Comparison of ENCODE assay signal across 33 cellular contexts in the genomic region with DNA sequence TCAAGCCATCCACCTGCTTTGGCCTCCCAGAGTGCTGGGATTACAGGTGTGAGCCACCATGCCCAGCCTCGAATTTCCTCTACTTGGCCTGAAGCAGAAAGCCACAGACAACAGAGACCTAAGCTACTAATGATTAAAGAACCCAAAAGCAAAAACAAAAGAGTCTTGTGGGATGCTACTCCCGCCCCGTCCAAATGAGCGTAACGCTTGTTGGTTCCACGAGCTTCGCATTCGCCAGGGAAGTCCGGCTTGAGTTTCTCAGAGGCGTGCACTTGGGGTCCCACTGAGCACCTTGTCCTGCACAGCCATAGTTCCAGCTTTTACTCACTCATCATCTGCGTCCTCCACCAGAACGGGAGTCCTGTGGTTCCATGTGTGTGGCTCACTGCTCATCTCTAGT. TPM values are rescaled to one million over a fixed set of nuclear protein-coding genes. Genes with fewer than 3 reads are reported as not detected.
DNase-seq lines count a peak whose midpoint lies in the region; ATAC-seq and TF ChIP-seq lines count a peak whose summit lies in the region.
"Had no signal": no experiment of that assay in that cellular context is flagged by ENCODE, and none has a peak within 500 bp of the region (broad histone marks: within the 10 kb centered on the region; RNA-seq: fewer than 3 reads in every experiment).

No MANE protein-coding gene starts in this region.

- H3K4me1 ChIP-seq in mammary epithelial cell (ENCODE audit: insufficient read depth, low read length), result peaks cover 26% of the 10 kb centered on the region
- H3K4me1 ChIP-seq in neutrophil (ENCODE audit: control insufficient read depth in 1 of 2, insufficient read depth in 1 of 2, low read depth in 1 of 2, low read length in 1 of 2), result peaks cover 100% of the 10 kb centered on the region in 2 experiments
- peaks cover 23 to 91% (median 53%) of the 10 kb centered on the region in 4 donors for H3K4me1 ChIP-seq in tibial artery

- H3K4me1 Mint-ChIP-seq in MCF 10A (ENCODE audit: insufficient read depth, unreplicated experiment) (peaks cover 21% of the 10 kb centered on the region), glutamatergic neuron (ENCODE audit: low read depth, unreplicated experiment) (peaks cover 33% of the 10 kb centered on the region)

- 98% methylated on average over 12 of the region's 12 CpGs for WGBS in mammary epithelial cell (ENCODE audit: low coverage, missing lambda C conversion rate)

- H3K4me3 ChIP-seq in mammary epithelial cell (replicated peaks in 1 of 3; ENCODE audit: insufficient read depth in 1 of 3, low read depth in 2 of 3, low read length in 3 of 3) (no peak overlapping the region), neutrophil (ENCODE audit: low read depth in 1 of 2, low read length in 1 of 2) (no peak overlapping the region), tibial artery (no peak overlapping the region)
- H3K4me3 ChIP-seq: esophagus muscularis mucosa, GM12878, HAP-1, heart left ventricle, skin epidermis had no signal

- H3K27ac Mint-ChIP-seq in MCF 10A (ENCODE audit: low read depth, unreplicated experiment), result peak overlapping the region; percentile 10
- H3K27ac Mint-ChIP-seq in glutamatergic neuron (ENCODE audit: unreplicated experiment), result no peak overlapping the region
- H3K27ac Mint-ChIP-seq: activated naive CD8-positive, alpha-beta T cell treated with anti-CD3 and anti-CD28 coated beads, Interleukin-2, amount 50 U/mL, for 24 hours; IgD-negative memory B cell had no signal

- H3K36me3 ChIP-seq in mammary epithelial cell (ENCODE audit: insufficient read depth, low read length) (no peaks in the 10 kb centered on the region), neutrophil (peaks cover 9% of the 10 kb centered on the region), tibial artery (peaks cover 0 to 7% (median 4%) of the 10 kb centered on the region in 3 donors)
- H3K36me3 ChIP-seq: HAP-1 had no signal

- no peaks in the 10 kb centered on the region for H3K9me3 ChIP-seq in mammary epithelial cell (replicated peaks; ENCODE audit: insufficient read depth, low read length)
- H3K9me3 ChIP-seq in neutrophil, result no peaks in the 10 kb centered on the region
- H3K9me3 ChIP-seq in tibial artery, result no peaks in the 10 kb centered on the region
- H3K9me3 ChIP-seq: esophagus muscularis mucosa, HAP-1, heart left ventricle, SK-N-SH had no signal

- no peaks in the 10 kb centered on the region for H3K27me3 Mint-ChIP-seq in MCF 10A (ENCODE audit: insufficient read depth, unreplicated experiment)
- H3K27me3 Mint-ChIP-seq in glutamatergic neuron (ENCODE audit: unreplicated experiment), result peaks cover 7% of the 10 kb centered on the region

- no peaks in the 10 kb centered on the region for H3K79me2 ChIP-seq in mammary epithelial cell (ENCODE audit: insufficient read depth, low read length)

- H3K4me3 Mint-ChIP-seq in MCF 10A (ENCODE audit: unreplicated experiment) (no peak overlapping the region), glutamatergic neuron (ENCODE audit: unreplicated experiment) (no peak overlapping the region)
- H3K4me3 Mint-ChIP-seq: activated naive CD8-positive, alpha-beta T cell treated with anti-CD3 and anti-CD28 coated beads, Interleukin-2, amount 50 U/mL, for 24 hours; CD8-positive, alpha-beta memory T cell; central memory CD8-positive, alpha-beta T cell had no signal

- H3K27me3 ChIP-seq in mammary epithelial cell (ENCODE audit: insufficient read depth, low read length) (no peaks in the 10 kb centered on the region), neutrophil (no peaks in the 10 kb centered on the region), tibial artery (no peaks in the 10 kb centered on the region)
- H3K27me3 ChIP-seq: esophagus muscularis mucosa, heart left ventricle had no signal

- BruUV-seq in MCF 10A (replicated peaks; lab: Mats Ljungman, UMichigan), result no TSS peak
- BruUV-seq in mammary epithelial cell (replicated peaks; lab: Mats Ljungman, UMichigan), result no TSS peak

- dilution Hi-C loops in mammary epithelial cell (cut with HindIII; ENCODE audit: low sequenced_read_pairs), result no loop called here

- H3K9ac ChIP-seq in mammary epithelial cell (ENCODE audit: insufficient read depth, low read length), result no peak overlapping the region
- H3K9ac ChIP-seq: SK-N-SH had no signal

- no peaks in the 10 kb centered on the region for H4K20me1 ChIP-seq in mammary epithelial cell (ENCODE audit: insufficient read depth, low read length)

- POLR2A ChIA-PET in MCF 10A (lab: Yijun Ruan, JAX), result interaction anchor here (1.8 kb wide), 1 partner anchor 25 kb away, joined by 9 read pairs; no protein-coding TSS in a partner anchor

- ATAC-seq in HG02938 (IDR thresholded peaks at IDR 0.05; ENCODE audit: unreplicated experiment), result no peak
- ATAC-seq: activated naive CD8-positive, alpha-beta T cell treated with anti-CD3 and anti-CD28 coated beads, Interleukin-2, amount 50 U/mL, for 24 hours; GM12878; heart left ventricle; PC-3; stimulated activated naive CD8-positive, alpha-beta T cell treated with anti-CD3 and anti-CD28 coated beads, Interleukin-15, Interleukin-2, amounts not matched to agents 100 U/mL and 50 U/mL, for 24 hours had no signal

- no peak for DNase-seq in MCF 10A (ENCODE audit: unreplicated experiment)
- no peak for DNase-seq in mammary epithelial cell
- peak in 1 of 61 donors; percentile 10 for DNase-seq in caudate nucleus (lab: John Stamatoyannopoulos, UW)
- DNase-seq in tibial artery, result no peak
- DNase-seq in HUDEP-2 (lab: John Stamatoyannopoulos, UW; ENCODE audit: unreplicated experiment in 76 of 76), result no peak
- DNase-seq in glutamatergic neuron, result no peak
- DNase-seq: activated CD4-positive, alpha-beta T cell treated with anti-CD3 and anti-CD28 coated beads, Interleukin-2, amount 50 U/mL, for 4 hours; activated naive CD4-positive, alpha-beta T cell; activated naive CD8-positive, alpha-beta T cell treated with anti-CD3 and anti-CD28 coated beads, Interleukin-2, amount 50 U/mL, for 24 hours; CD8-positive, alpha-beta memory T cell; dermis blood vessel endothelial cell; DMS153; foreskin fibroblast; heart left ventricle; islet precursor cell; NCI-H146; NCI-H226; NCI-H526 treated with DMSO at 0.1 percent for 48 hours; occipital lobe; PC-3; retina; stimulated activated naive CD8-positive, alpha-beta T cell treated with anti-CD3 and anti-CD28 coated beads, Interleukin-15, Interleukin-2, amounts not matched to agents 100 U/mL and 50 U/mL, for 24 hours had no signal

- H2AFZ ChIP-seq in mammary epithelial cell (ENCODE audit: low read depth, low read length), result no peak overlapping the region

- H3K9me3 Mint-ChIP-seq in MCF 10A (ENCODE audit: unreplicated experiment) (no peaks in the 10 kb centered on the region), glutamatergic neuron (ENCODE audit: unreplicated experiment) (peaks cover 5% of the 10 kb centered on the region)
- H3K9me3 Mint-ChIP-seq: activated naive CD8-positive, alpha-beta T cell treated with anti-CD3 and anti-CD28 coated beads, Interleukin-2, amount 50 U/mL, for 24 hours; CD8-positive, alpha-beta memory T cell; central memory CD8-positive, alpha-beta T cell; IgD-negative memory B cell had no signal

- H3K4me2 ChIP-seq in mammary epithelial cell (ENCODE audit: insufficient read depth, low read depth, low read length), result no peak overlapping the region
- H3K4me2 ChIP-seq: SK-N-SH had no signal

- H3K27ac ChIP-seq in mammary epithelial cell (ENCODE audit: insufficient read depth, low read depth, low read length) (no peak overlapping the region), caudate nucleus (ENCODE audit: low read depth, low read length) (peak overlapping the region; percentile 98), neutrophil (peak overlapping the region; percentile 93), tibial artery (no peak overlapping the region)
- H3K27ac ChIP-seq: 22Rv1 had no signal

- intact Hi-C loops in MCF 10A (cut with micrococcal nuclease) (no loop called here), mammary epithelial cell (cut with micrococcal nuclease) (no loop called here), tibial artery (cut with DNase I; ENCODE audit: low total_unique reads) (no loop called here)

- TF ChIP-seq CTCF in MCF 10A (IDR thresholded peaks at IDR 0.05; ENCODE audit: unreplicated experiment), result no peak
- no peak for TF ChIP-seq CTCF in mammary epithelial cell (conservative IDR thresholded peaks at IDR 0.05 in 1 of 2, IDR thresholded peaks at IDR 0.05 in 1 of 2; ENCODE audit: extremely low read depth in 1 of 2, insufficient read depth in 1 of 2, low read depth in 1 of 2, low read length in 2 of 2)
- TF ChIP-seq CTCF in neutrophil (IDR thresholded peaks at IDR 0.05), result no peak
- no peak for TF ChIP-seq CTCF in tibial artery (IDR thresholded peaks at IDR 0.05)
- no peak for TF ChIP-seq CTCF in glutamatergic neuron (IDR thresholded peaks at IDR 0.05; ENCODE audit: partially characterized antibody, unreplicated experiment)

- in situ Hi-C loops in mammary epithelial cell (cut with MboI; ENCODE audit: low sequenced_read_pairs in 2 of 2), result no loop called here

- CTCF ChIA-PET in MCF 10A (lab: Yijun Ruan, JAX) (interaction anchor here (0.6 to 0.7 kb wide), 3 partner anchors 29 to 416 kb away, joined by 3 to 4 read pairs (median 3); no protein-coding TSS in a partner anchor), mammary epithelial cell (lab: Charles Lee; ENCODE audit: low non-redundant PET) (no interaction called here)

- H3K36me3 Mint-ChIP-seq in MCF 10A (ENCODE audit: insufficient read depth, unreplicated experiment), result peaks cover 9% of the 10 kb centered on the region
- H3K36me3 Mint-ChIP-seq in glutamatergic neuron (ENCODE audit: unreplicated experiment), result no peaks in the 10 kb centered on the region
- H3K36me3 Mint-ChIP-seq: CD8-positive, alpha-beta memory T cell had no signal

RNA-seq across cellular contexts. Expression of a gene that starts 16.0 kb away (rescaled TPM):
- 0.68 and 0.86 TPM in 2 replicates for total RNA-seq in MCF 10A (2022)
- total RNA-seq in mammary epithelial cell, result under 1 TPM; 0.49 to 0.50 TPM
- polyA plus RNA-seq in mammary epithelial cell, result not detected
- not detected for polyA minus RNA-seq in mammary epithelial cell
- 6.4 TPM for total RNA-seq in glutamatergic neuron (ENCODE audit: unreplicated experiment)
- total RNA-seq: CD8-positive, alpha-beta memory T cell; GM12878 had no signal
- polyA plus RNA-seq: CD8-positive, alpha-beta memory T cell; GM12878; liver had no signal

RNA-seq across cellular contexts. Expression of a gene that starts 38.2 kb away (rescaled TPM):
- total RNA-seq in MCF 10A (2022) (24.8 and 35.1 TPM in 2 replicates), mammary epithelial cell (10 to 100 TPM; 20.7 to 31.2 TPM), glutamatergic neuron (ENCODE audit: unreplicated experiment) (121 TPM)
- 11.5 TPM for polyA plus RNA-seq in mammary epithelial cell
- 19.6 TPM for polyA minus RNA-seq in mammary epithelial cell

RNA-seq across cellular contexts. Expression of a gene that starts 46.3 kb away (rescaled TPM):
- 118 and 119 TPM in 2 replicates for total RNA-seq in MCF 10A (2022)
- total RNA-seq in mammary epithelial cell, result 10 to 100 TPM; 35.7 to 80.8 TPM
- polyA plus RNA-seq in mammary epithelial cell, result 23.7 TPM
- 73.4 TPM for polyA minus RNA-seq in mammary epithelial cell
- 45.3 TPM for total RNA-seq in glutamatergic neuron (ENCODE audit: unreplicated experiment)

Comparison
In these comparisons a context has a peak if more than half of its experiments do, and no peak if none do; other contexts are left out.
1. H3K27ac ChIP-seq: peak in caudate nucleus (single experiment) and neutrophil (single experiment); none in mammary epithelial cell (single experiment) and tibial artery (0 of 2).